26 cellular contexts compared by ENCODE assay signal in the genomic region with DNA sequence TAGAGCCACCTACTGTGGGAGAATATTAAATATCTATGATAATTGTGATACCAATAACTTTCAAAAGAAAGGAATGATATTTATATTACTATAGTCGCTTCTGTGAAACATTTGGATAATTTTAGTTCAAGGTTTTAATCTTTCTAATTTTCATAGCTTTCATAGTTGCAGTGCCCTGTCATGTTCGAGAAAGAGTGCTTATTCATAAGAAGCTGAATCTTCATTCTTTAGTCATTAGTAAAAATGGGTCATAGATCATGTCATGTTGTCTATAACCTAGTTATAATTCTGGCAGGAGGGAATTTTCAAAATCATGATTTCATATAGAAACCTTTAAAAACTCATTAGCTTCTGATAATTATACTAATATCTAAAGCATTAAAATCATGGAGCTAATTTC.
DNase-seq lines count a peak whose midpoint lies in the region; ATAC-seq and TF ChIP-seq lines count a peak whose summit lies in the region.
"Had no signal": no experiment of that assay in that cellular context is flagged by ENCODE, and none has a peak within 500 bp of the region (broad histone marks: within the 10 kb centered on the region; RNA-seq: fewer than 3 reads in every experiment).

No MANE protein-coding gene starts in this region.

- no peaks in the 10 kb centered on the region for H4K20me1 ChIP-seq in PC-3 (ENCODE audit: low read length)

- H3K27me3 ChIP-seq in PC-3 (ENCODE audit: low read length) (no peaks in the 10 kb centered on the region), psoas muscle (ENCODE audit: insufficient read depth in 3 of 3, low read length in 2 of 3) (no peaks in the 10 kb centered on the region)
- H3K27me3 ChIP-seq: SJCRH30 had no signal

- H3F3A ChIP-seq in PC-3 (ENCODE audit: low read length, unreplicated experiment): no peaks in the 10 kb centered on the region

- POLR2A ChIA-PET in PC-3 (lab: Charles Lee; ENCODE audit: unreplicated experiment): no interaction called here

- no peak for ATAC-seq in PC-3
- no peak for ATAC-seq in psoas muscle
- no peak for ATAC-seq in activated naive CD4-positive, alpha-beta T cell treated with anti-CD3 and anti-CD28 coated beads, Interleukin-2, amount 50 U/mL, for 72 hours
- ATAC-seq: Right ventricle myocardium inferior had no signal

- H3K4me3 ChIP-seq in AG10803 (ENCODE audit: low read length) (no peak overlapping the region), PC-3 (ENCODE audit: low read length) (no peak overlapping the region), epithelial cell of esophagus (ENCODE audit: low read length) (no peak overlapping the region), psoas muscle (no peak overlapping the region)
- H3K4me3 ChIP-seq: PC-9, SJCRH30 had no signal

- H3K27ac ChIP-seq in PC-3 (ENCODE audit: low read length): no peak overlapping the region
- peak overlapping the region; percentile 76 for H3K27ac ChIP-seq in psoas muscle
- H3K27ac ChIP-seq: 22Rv1, PC-9, SJCRH30 had no signal

- CTCF ChIA-PET in PC-3 (lab: Charles Lee): no interaction called here

- intact Hi-C loops in PC-3 (cut with micrococcal nuclease): loop anchor here (10.0 kb wide), 1 partner anchor 169 kb away; no protein-coding TSS in a partner anchor
- intact Hi-C loops in psoas muscle (cut with DNase I): loop anchor here in 1 of 2 donors (10.0 kb wide), 1 partner anchor 289 kb away; no protein-coding TSS in a partner anchor

- 52 to 81% (median 71%) methylated on average over 2 of the region's 2 CpGs for WGBS in psoas muscle, 3 donors

- H3K4me1 ChIP-seq in PC-3 (ENCODE audit: insufficient read depth, low read length) (peaks cover 9% of the 10 kb centered on the region), psoas muscle (peaks cover 32% of the 10 kb centered on the region)
- H3K4me1 ChIP-seq: BE2C had no signal

- BruUV-seq in PC-3 (replicated peaks; lab: Mats Ljungman, UMichigan): no TSS peak

- no peaks in the 10 kb centered on the region for H3K36me3 Mint-ChIP-seq in activated naive CD4-positive, alpha-beta T cell treated with anti-CD3 and anti-CD28 coated beads, Interleukin-2, amount 50 U/mL, for 72 hours
- H3K36me3 Mint-ChIP-seq: CD14-positive monocyte had no signal

- DNase-seq in AG10803 (ENCODE audit: low read depth): peak; percentile 5
- peak; percentile 29 for DNase-seq in PC-3
- DNase-seq in epithelial cell of esophagus (ENCODE audit: low read depth): peak; percentile 13
- DNase-seq in psoas muscle: no peak
- DNase-seq in activated gamma-delta T cell treated with Interleukin-2 at 50 U/mL for 16 hours: no peak
- no peak for DNase-seq in activated naive CD4-positive, alpha-beta T cell treated with anti-CD3 and anti-CD28 coated beads, Interleukin-2, amount 50 U/mL, for 72 hours (ENCODE audit: low spot score in 2 of 2)
- DNase-seq in midbrain (lab: John Stamatoyannopoulos, UW): no peak
- DNase-seq: BE2C; CD8-positive, alpha-beta memory T cell; DMS 273 treated with DMSO at 0.1 percent for 48 hours; DMS79 treated with DMSO at 0.1 percent for 48 hours; H9; HFFc6; IMR-90; KG1; MM.1S; NCI-H2029; NCI-H446 treated with DMSO at 0.1 percent for 48 hours; NCI-H526; NCI-H82; NK-92 treated with Interleukin-12 subunit alpha and Interleukin-12 subunit beta, amount 100 ng/mL, for 24 hours; PC-9; SJCRH30 had no signal

- TF ChIP-seq CTCF in AG10803 (conservative IDR thresholded peaks at IDR 0.05; ENCODE audit: low read length) (no peak), PC-3 (conservative IDR thresholded peaks at IDR 0.05; ENCODE audit: low read depth, low read length) (no peak), epithelial cell of esophagus (IDR thresholded peaks at IDR 0.05; ENCODE audit: insufficient read depth, low read depth, low read length, missing control alignments) (no peak), psoas muscle (IDR thresholded peaks at IDR 0.05) (no peak)

- H3K9ac ChIP-seq in PC-3 (ENCODE audit: low read length): no peak overlapping the region

- H3K79me2 ChIP-seq in PC-3 (ENCODE audit: low read length): no peaks in the 10 kb centered on the region

- H3K36me3 ChIP-seq in PC-3 (ENCODE audit: low read depth, low read length) (no peaks in the 10 kb centered on the region), psoas muscle (ENCODE audit: insufficient read depth in 1 of 2, low read depth in 1 of 2) (no peaks in the 10 kb centered on the region)
- H3K36me3 ChIP-seq: BE2C, SJCRH30 had no signal

- H3K9me2 ChIP-seq in PC-3 (replicated peaks; ENCODE audit: low read length): no peaks in the 10 kb centered on the region

- no peak overlapping the region for H2AFZ ChIP-seq in PC-3 (ENCODE audit: low read length)
- H2AFZ ChIP-seq: PC-9 had no signal

- H3K27ac Mint-ChIP-seq in activated naive CD4-positive, alpha-beta T cell treated with anti-CD3 and anti-CD28 coated beads, Interleukin-2, amount 50 U/mL, for 72 hours: no peak overlapping the region
- H3K27ac Mint-ChIP-seq: CD14-positive monocyte; CD8-positive, alpha-beta memory T cell; H9; HFFc6 had no signal

- H3K9me3 ChIP-seq in PC-3 (ENCODE audit: low read length) (no peaks in the 10 kb centered on the region), psoas muscle (no peaks in the 10 kb centered on the region)
- H3K9me3 ChIP-seq: BE2C, SJCRH30 had no signal

- no peak overlapping the region for H3K4me2 ChIP-seq in PC-3 (ENCODE audit: low read length)
- H3K4me2 ChIP-seq: PC-9 had no signal

- H3K9me3 Mint-ChIP-seq in activated naive CD4-positive, alpha-beta T cell treated with anti-CD3 and anti-CD28 coated beads, Interleukin-2, amount 50 U/mL, for 72 hours: no peaks in the 10 kb centered on the region
- H3K9me3 Mint-ChIP-seq: CD14-positive monocyte, H9, HFFc6 had no signal

Comparison
In these comparisons a context has a peak if more than half of its experiments do, and no peak if none do; other contexts are left out.
1. DNase-seq: peak in AG10803 (single experiment), PC-3 (single experiment) and epithelial cell of esophagus (single experiment); none in psoas muscle (0 of 2), activated gamma-delta T cell treated with Interleukin-2 at 50 U/mL for 16 hours (single experiment), activated naive CD4-positive, alpha-beta T cell treated with anti-CD3 and anti-CD28 coated beads, Interleukin-2, amount 50 U/mL, for 72 hours (0 of 2) and midbrain (single experiment).